Comparison of ENCODE assay signal across 1 cellular context in the genomic region with DNA sequence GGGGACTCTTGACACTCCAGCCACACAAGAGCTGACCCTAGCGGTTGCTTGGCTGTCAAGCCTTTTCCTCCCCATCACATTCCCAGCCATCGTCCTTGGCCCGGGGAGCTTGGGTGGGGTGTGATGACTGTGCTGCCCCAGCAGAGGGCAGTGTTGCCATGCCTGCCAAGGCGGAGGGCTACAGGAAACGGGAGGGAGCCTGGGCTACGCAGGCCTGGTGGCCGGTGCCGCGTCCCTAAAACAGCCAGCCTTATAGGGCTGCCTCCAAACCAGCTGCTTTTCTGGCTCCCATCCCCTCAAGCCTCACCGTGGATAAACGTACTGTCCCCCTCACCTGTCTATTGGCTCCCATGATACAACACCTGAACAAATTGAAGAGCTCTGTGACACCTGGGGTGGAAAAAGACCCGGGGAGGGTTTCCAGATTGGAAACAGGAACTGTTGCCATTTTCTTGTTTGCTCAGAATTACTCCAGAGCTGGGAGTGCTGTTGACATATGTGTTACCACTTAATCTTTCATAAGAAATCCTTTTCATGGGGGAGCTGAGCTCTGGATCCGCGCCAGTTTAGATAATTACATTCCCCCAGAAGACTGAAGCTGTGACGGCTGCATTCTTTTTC.
TF ChIP-seq lines count a peak whose summit lies in the region.

No MANE protein-coding gene starts in this region.

TF ChIP-seq in WTC11, 78 proteins besides CTCF, POLR2A, EP300 and RAD21 (continued from another document):
- TF ChIP-seq, protein P1, sequence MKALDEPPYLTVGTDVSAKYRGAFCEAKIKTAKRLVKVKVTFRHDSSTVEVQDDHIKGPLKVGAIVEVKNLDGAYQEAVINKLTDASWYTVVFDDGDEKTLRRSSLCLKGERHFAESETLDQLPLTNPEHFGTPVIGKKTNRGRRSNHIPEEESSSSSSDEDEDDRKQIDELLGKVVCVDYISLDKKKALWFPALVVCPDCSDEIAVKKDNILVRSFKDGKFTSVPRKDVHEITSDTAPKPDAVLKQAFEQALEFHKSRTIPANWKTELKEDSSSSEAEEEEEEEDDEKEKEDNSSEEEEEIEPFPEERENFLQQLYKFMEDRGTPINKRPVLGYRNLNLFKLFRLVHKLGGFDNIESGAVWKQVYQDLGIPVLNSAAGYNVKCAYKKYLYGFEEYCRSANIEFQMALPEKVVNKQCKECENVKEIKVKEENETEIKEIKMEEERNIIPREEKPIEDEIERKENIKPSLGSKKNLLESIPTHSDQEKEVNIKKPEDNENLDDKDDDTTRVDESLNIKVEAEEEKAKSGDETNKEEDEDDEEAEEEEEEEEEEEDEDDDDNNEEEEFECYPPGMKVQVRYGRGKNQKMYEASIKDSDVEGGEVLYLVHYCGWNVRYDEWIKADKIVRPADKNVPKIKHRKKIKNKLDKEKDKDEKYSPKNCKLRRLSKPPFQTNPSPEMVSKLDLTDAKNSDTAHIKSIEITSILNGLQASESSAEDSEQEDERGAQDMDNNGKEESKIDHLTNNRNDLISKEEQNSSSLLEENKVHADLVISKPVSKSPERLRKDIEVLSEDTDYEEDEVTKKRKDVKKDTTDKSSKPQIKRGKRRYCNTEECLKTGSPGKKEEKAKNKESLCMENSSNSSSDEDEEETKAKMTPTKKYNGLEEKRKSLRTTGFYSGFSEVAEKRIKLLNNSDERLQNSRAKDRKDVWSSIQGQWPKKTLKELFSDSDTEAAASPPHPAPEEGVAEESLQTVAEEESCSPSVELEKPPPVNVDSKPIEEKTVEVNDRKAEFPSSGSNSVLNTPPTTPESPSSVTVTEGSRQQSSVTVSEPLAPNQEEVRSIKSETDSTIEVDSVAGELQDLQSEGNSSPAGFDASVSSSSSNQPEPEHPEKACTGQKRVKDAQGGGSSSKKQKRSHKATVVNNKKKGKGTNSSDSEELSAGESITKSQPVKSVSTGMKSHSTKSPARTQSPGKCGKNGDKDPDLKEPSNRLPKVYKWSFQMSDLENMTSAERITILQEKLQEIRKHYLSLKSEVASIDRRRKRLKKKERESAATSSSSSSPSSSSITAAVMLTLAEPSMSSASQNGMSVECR (CRISPR knock-in tag; IDR thresholded peaks at IDR 0.05; ENCODE audit: borderline replicate concordance): no peak
- TF ChIP-seq, protein P2, sequence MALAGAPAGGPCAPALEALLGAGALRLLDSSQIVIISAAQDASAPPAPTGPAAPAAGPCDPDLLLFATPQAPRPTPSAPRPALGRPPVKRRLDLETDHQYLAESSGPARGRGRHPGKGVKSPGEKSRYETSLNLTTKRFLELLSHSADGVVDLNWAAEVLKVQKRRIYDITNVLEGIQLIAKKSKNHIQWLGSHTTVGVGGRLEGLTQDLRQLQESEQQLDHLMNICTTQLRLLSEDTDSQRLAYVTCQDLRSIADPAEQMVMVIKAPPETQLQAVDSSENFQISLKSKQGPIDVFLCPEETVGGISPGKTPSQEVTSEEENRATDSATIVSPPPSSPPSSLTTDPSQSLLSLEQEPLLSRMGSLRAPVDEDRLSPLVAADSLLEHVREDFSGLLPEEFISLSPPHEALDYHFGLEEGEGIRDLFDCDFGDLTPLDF (CRISPR knock-in tag; IDR thresholded peaks at IDR 0.05): no peak
TF ChIP-seq in WTC11: peak in this region for 13.
